In genomic region chr17:78186689-78187595, GRCh38 we compare ENCODE assay signal across 1 cellular context.
TF ChIP-seq lines count a peak whose summit lies in the region.

TSS of gene AFMID (plus strand) at chr17:78187362. CDS start at chr17:78187371, 9 bp downstream.
TSS of gene TK1 (minus strand) at chr17:78187052. CDS start at chr17:78186994, 58 bp downstream.

TF ChIP-seq in K562, 482 proteins besides CTCF, POLR2A, EP300 and RAD21 (continued from another document and continues in another):
- TF ChIP-seq HIVEP1 (CRISPR knock-in tag; IDR thresholded peaks at IDR 0.05) (no peak), PTRF (tag; IDR thresholded peaks at IDR 0.05) (no peak), FOXA3 (CRISPR knock-in tag; conservative IDR thresholded peaks at IDR 0.05 in 1 of 2, IDR thresholded peaks at IDR 0.05 in 1 of 2) (no peak), ZNF311 (CRISPR knock-in tag; IDR thresholded peaks at IDR 0.05) (no peak), ZNF507 (tag; conservative IDR thresholded peaks at IDR 0.05) (no peak), ZZZ3 (IDR thresholded peaks at IDR 0.05) (peak; percentile 96), SIX5 (IDR thresholded peaks at IDR 0.05; ENCODE audit: borderline replicate concordance in 1 of 2, insufficient read depth in 1 of 2, low read depth in 1 of 2, low read length in 2 of 2) (no peak; a peak in 1 of 4 replicates), TFAM (CRISPR knock-in tag; conservative IDR thresholded peaks at IDR 0.05) (no peak), ZNF239 (CRISPR knock-in tag; IDR thresholded peaks at IDR 0.05) (no peak), SMAD2 (IDR thresholded peaks at IDR 0.05; ENCODE audit: low read depth, low read length) (no peak), ZNF280B (CRISPR knock-in tag; IDR thresholded peaks at IDR 0.05) (no peak), BRCA1 (IDR thresholded peaks at IDR 0.05) (no peak), BRCA1 (CRISPR knock-in tag; IDR thresholded peaks at IDR 0.05) (no peak), PHF20 (IDR thresholded peaks at IDR 0.05; ENCODE audit: partially characterized antibody) (peak; percentile 37), NRF1 (conservative IDR thresholded peaks at IDR 0.05 in 1 of 2, IDR thresholded peaks at IDR 0.05 in 1 of 2) (peak; percentile 76 to 79), ZNF561 (CRISPR knock-in tag; conservative IDR thresholded peaks at IDR 0.05) (no peak), ERF (CRISPR knock-in tag; IDR thresholded peaks at IDR 0.05) (peak; percentile 35; the same call in 1 of the 2 replicates), ZNF57 (CRISPR knock-in tag; IDR thresholded peaks at IDR 0.05) (no peak), DMBX1 (CRISPR knock-in tag; IDR thresholded peaks at IDR 0.05; ENCODE audit: borderline replicate concordance) (no peak), CEBPZ (IDR thresholded peaks at IDR 0.05; ENCODE audit: borderline replicate concordance, low read depth, low read length) (no peak), FOXJ2 (tag; IDR thresholded peaks at IDR 0.05) (peak; percentile 23; the same call in 1 of the 2 replicates), ZNF644 (tag; IDR thresholded peaks at IDR 0.05; ENCODE audit: low read depth) (no peak), ZBTB17 (CRISPR knock-in tag; IDR thresholded peaks at IDR 0.05) (no peak), HNRNPL (IDR thresholded peaks at IDR 0.05; ENCODE audit: low read depth, low read length) (0 out of 2 replicates have a peak, but pooled peaks have one; percentile 9), STAT5A (IDR thresholded peaks at IDR 0.05; ENCODE audit: borderline replicate concordance, low read length) (no peak), ZNF408 (CRISPR knock-in tag; IDR thresholded peaks at IDR 0.05; ENCODE audit: low read depth) (no peak), ZNF175 (CRISPR knock-in tag; IDR thresholded peaks at IDR 0.05; ENCODE audit: low read depth) (no peak), MED1 (CRISPR knock-in tag; IDR thresholded peaks at IDR 0.05; ENCODE audit: borderline replicate concordance) (no peak), ZBTB2 (IDR thresholded peaks at IDR 0.05) (0 out of 2 replicates have a peak, but pooled peaks have one; percentile 12), ELK3 (CRISPR knock-in tag; IDR thresholded peaks at IDR 0.05) (no peak), ZNF143 (CRISPR knock-in tag; IDR thresholded peaks at IDR 0.05) (no peak), PATZ1 (CRISPR knock-in tag; IDR thresholded peaks at IDR 0.05; ENCODE audit: borderline replicate concordance) (no peak), POLR2G (IDR thresholded peaks at IDR 0.05; ENCODE audit: low read depth, low read length) (peak; percentile 98), ASH1L (IDR thresholded peaks at IDR 0.05; ENCODE audit: borderline replicate concordance, low read depth, partially characterized antibody) (peak; percentile 87), GATAD2A (IDR thresholded peaks at IDR 0.05) (no peak), ZNF124 (CRISPR knock-in tag; IDR thresholded peaks at IDR 0.05) (no peak), SMAD4 (CRISPR knock-in tag; conservative IDR thresholded peaks at IDR 0.05) (peak; percentile 48; the same call in 1 of the 2 replicates), PHF21A (IDR thresholded peaks at IDR 0.05; ENCODE audit: borderline replicate concordance, low read depth) (peak; percentile 87; the same call in 1 of the 2 replicates), GMEB1 (CRISPR knock-in tag; IDR thresholded peaks at IDR 0.05) (0 out of 2 replicates have a peak, but pooled peaks have one; percentile 10), ARID1B (IDR thresholded peaks at IDR 0.05) (peak; percentile 25; the same call in 1 of the 2 replicates), ZFPM2 (CRISPR knock-in tag; IDR thresholded peaks at IDR 0.05) (0 out of 2 replicates have a peak, but pooled peaks have one; percentile 22), RCOR1 (IDR thresholded peaks at IDR 0.05; ENCODE audit: borderline replicate concordance in 1 of 2, low read depth in 2 of 2, low read length in 2 of 2) (peak; percentile 87 to 91), NEUROD1 (IDR thresholded peaks at IDR 0.05; ENCODE audit: borderline replicate concordance, low read depth, low read length, partially characterized antibody) (peak; percentile 89), CHCHD3 (CRISPR knock-in tag; IDR thresholded peaks at IDR 0.05) (no peak), RBM17 (IDR thresholded peaks at IDR 0.05; ENCODE audit: borderline replicate concordance, low read depth, low read length) (no peak), RERE (CRISPR knock-in tag; IDR thresholded peaks at IDR 0.05; ENCODE audit: borderline replicate concordance) (no peak; the same call in 1 of the 2 replicates), CXXC5 (CRISPR knock-in tag; IDR thresholded peaks at IDR 0.05) (peak; percentile 96), ZNF121 (CRISPR knock-in tag; conservative IDR thresholded peaks at IDR 0.05) (peak; percentile 26; the same call in 1 of the 2 replicates), HDAC6 (IDR thresholded peaks at IDR 0.05; ENCODE audit: low read depth, low read length) (no peak), BDP1 (IDR thresholded peaks at IDR 0.05; ENCODE audit: insufficient read depth, insufficient read length) (no peak), XRCC5 (IDR thresholded peaks at IDR 0.05; ENCODE audit: low read depth, low read length) (peak; percentile 86; the same call in 1 of the 2 replicates), ZFP1 (CRISPR knock-in tag; IDR thresholded peaks at IDR 0.05) (no peak), HMG20A (CRISPR knock-in tag; conservative IDR thresholded peaks at IDR 0.05) (no peak), RBM25 (IDR thresholded peaks at IDR 0.05; ENCODE audit: low read depth, low read length, severe bottlenecking) (peak; percentile 99), ZNF253 (CRISPR knock-in tag; conservative IDR thresholded peaks at IDR 0.05) (no peak)
